ENCODE assay signal across 5 cellular contexts in genomic region chr3:86254480-86254879, GRCh38.
"Had no signal": no experiment of that assay in that cellular context is flagged by ENCODE, and none has a peak within 500 bp of the region (broad histone marks: within the 10 kb centered on the region; RNA-seq: fewer than 3 reads in every experiment).

No MANE protein-coding gene starts in this region.

- H3K4me1 Mint-ChIP-seq: H9 had no signal

- H3K4me3 Mint-ChIP-seq: GM23338, H9 had no signal

- H3K27ac Mint-ChIP-seq: GM23338, H9 had no signal

- H3K9me3 Mint-ChIP-seq: GM23338 had no signal

- DNase-seq: H9, HCEC 1CT, IMR-90 had no signal

- H3K4me3 ChIP-seq: GM23338, K562 had no signal

- ATAC-seq: GM23338, K562 had no signal
